1 cellular context compared by ENCODE assay signal in the genomic region with DNA sequence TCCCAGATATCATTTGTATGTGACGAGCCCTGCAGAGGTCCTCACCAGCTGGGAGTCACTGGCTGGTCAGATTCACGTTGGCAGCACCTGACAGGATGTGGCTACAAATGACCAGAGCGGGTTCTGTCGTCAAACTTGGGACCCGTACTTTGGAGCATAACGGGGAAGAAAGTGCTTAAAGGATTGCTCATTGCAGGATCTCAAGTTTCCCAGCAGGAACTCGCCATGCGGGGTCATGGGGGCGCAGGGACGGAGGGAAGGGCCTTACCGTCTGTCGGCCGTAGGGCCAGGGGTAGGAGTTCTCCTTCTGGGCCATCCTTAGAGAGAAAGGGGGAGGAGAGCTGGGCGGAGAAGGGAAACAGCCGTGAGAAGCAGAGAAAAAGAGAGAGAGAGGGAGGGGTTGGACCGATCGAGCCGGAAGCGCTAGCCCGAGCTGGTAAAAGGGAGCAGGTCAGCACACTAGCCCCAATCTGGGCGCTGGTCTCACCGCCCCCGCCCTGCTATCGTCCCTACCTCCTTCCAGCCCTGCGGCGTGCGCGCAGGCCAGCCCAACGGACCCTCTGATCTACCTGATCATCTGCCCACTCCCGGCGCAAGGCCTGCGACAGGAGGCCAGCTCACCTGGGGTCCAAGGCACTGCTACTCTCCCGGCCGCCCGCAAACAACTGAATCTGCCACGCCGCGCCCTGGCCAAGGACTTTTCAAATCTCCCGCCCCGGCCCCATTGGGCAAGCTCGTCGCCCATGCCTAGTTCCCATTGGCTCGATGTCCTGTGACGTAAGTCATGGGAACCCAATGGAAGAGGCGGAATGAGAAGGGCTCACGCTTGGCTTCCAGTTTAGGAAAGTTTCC.
A peak's percentile ranks its signal among the peaks of the same experiment; 100 is the strongest.
TF ChIP-seq lines count a peak whose summit lies in the region.

AURKB (minus strand) TSS at position 667 of the 852 bp plus-strand sequence; CDS start at position 316, 351 bp downstream.

TF ChIP-seq in HEK293, 187 proteins besides CTCF, POLR2A, EP300 and RAD21 (continued from another document):
- TF ChIP-seq ELK4 (IDR thresholded peaks at IDR 0.05; ENCODE audit: borderline replicate concordance, low read depth, low read length) (no peak), ZNF843 (tag by site-specific recombination; IDR thresholded peaks at IDR 0.05) (peak; percentile 67), ZNF785 (tag by site-specific recombination; IDR thresholded peaks at IDR 0.05) (0 out of 2 replicates have a peak, but pooled peaks have one; percentile 29), ZSCAN23 (tag by site-specific recombination; IDR thresholded peaks at IDR 0.05) (peak; percentile 88), ZBTB10 (tag by site-specific recombination; IDR thresholded peaks at IDR 0.05) (0 out of 2 replicates have a peak, but pooled peaks have one; percentile 47), ZNF138 (tag by site-specific recombination; IDR thresholded peaks at IDR 0.05; ENCODE audit: borderline replicate concordance) (0 out of 2 replicates have a peak, but pooled peaks have one; percentile 62), ZBTB21 (tag by site-specific recombination; IDR thresholded peaks at IDR 0.05) (peak; percentile 67; the same call in 1 of the 2 replicates)
- TF ChIP-seq, protein P1, sequence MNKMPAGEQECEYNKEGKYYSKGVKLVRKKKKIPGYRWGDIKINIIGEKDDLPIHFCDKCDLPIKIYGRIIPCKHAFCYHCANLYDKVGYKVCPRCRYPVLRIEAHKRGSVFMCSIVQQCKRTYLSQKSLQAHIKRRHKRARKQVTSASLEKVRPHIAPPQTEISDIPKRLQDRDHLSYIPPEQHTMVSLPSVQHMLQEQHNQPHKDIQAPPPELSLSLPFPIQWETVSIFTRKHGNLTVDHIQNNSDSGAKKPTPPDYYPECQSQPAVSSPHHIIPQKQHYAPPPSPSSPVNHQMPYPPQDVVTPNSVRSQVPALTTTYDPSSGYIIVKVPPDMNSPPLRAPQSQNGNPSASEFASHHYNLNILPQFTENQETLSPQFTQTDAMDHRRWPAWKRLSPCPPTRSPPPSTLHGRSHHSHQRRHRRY (tag by site-specific recombination; IDR thresholded peaks at IDR 0.05): no peak
- TF ChIP-seq, protein P2, sequence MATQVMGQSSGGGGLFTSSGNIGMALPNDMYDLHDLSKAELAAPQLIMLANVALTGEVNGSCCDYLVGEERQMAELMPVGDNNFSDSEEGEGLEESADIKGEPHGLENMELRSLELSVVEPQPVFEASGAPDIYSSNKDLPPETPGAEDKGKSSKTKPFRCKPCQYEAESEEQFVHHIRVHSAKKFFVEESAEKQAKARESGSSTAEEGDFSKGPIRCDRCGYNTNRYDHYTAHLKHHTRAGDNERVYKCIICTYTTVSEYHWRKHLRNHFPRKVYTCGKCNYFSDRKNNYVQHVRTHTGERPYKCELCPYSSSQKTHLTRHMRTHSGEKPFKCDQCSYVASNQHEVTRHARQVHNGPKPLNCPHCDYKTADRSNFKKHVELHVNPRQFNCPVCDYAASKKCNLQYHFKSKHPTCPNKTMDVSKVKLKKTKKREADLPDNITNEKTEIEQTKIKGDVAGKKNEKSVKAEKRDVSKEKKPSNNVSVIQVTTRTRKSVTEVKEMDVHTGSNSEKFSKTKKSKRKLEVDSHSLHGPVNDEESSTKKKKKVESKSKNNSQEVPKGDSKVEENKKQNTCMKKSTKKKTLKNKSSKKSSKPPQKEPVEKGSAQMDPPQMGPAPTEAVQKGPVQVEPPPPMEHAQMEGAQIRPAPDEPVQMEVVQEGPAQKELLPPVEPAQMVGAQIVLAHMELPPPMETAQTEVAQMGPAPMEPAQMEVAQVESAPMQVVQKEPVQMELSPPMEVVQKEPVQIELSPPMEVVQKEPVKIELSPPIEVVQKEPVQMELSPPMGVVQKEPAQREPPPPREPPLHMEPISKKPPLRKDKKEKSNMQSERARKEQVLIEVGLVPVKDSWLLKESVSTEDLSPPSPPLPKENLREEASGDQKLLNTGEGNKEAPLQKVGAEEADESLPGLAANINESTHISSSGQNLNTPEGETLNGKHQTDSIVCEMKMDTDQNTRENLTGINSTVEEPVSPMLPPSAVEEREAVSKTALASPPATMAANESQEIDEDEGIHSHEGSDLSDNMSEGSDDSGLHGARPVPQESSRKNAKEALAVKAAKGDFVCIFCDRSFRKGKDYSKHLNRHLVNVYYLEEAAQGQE (tag by site-specific recombination; IDR thresholded peaks at IDR 0.05): peak; percentile 64; the same call in 1 of the 2 replicates
